ENCODE assay signal across 8 cellular contexts in genomic region chr6:27808242-27809066, GRCh38.
DNase-seq lines count a peak whose midpoint lies in the region; ATAC-seq and TF ChIP-seq lines count a peak whose summit lies in the region.
"Not testable (repeated sequence)": the region's sequence is repeated elsewhere in the genome, so short reads cannot be mapped to it uniquely, and the experiment has no call there.

No MANE protein-coding gene starts in this region.

- peak; percentile 86 for TF ChIP-seq POLR2A in Raji (IDR thresholded peaks at IDR 0.05; ENCODE audit: insufficient read depth, low read depth, low read length)

- H3K27me3 Mint-ChIP-seq in stimulated activated naive B cell treated with anti-CD40 and anti-IgM and Interleukin-4, amounts not matched to agents 10 μg/mL and 1 μg/mL and 100 μg/mL, for 72 hours, result not testable (repeated sequence)

- not testable (repeated sequence) for H2BK120ac ChIP-seq in mesendoderm (ENCODE audit: low read depth, low read length)

- H2AK5ac ChIP-seq in mesendoderm (ENCODE audit: low read length), result not testable (repeated sequence)

- not testable (repeated sequence) for H3K9me3 Mint-ChIP-seq in activated naive CD4-positive, alpha-beta T cell treated with anti-CD3 and anti-CD28 coated beads, Interleukin-2, amount 50 U/mL, for 72 hours; stimulated activated naive B cell treated with anti-CD40 and anti-IgM and Interleukin-4, amounts not matched to agents 10 μg/mL and 1 μg/mL and 100 μg/mL, for 72 hours

- not testable (repeated sequence) for H3K4me1 ChIP-seq in mesendoderm (ENCODE audit: control insufficient read depth, low read depth, low read length)

- H4K8ac ChIP-seq in mesendoderm (ENCODE audit: low read depth, low read length), result not testable (repeated sequence)

- H2BK15ac ChIP-seq in mesendoderm (replicated peaks; ENCODE audit: low read depth), result not testable (repeated sequence)

- H3K79me2 ChIP-seq in mesendoderm (ENCODE audit: control insufficient read depth, insufficient read depth, low read length), result not testable (repeated sequence)

- not testable (repeated sequence) for H3K4ac ChIP-seq in mesendoderm (ENCODE audit: low read depth, low read length)

- H3K27me3 ChIP-seq in mesendoderm (ENCODE audit: insufficient read depth, low read length, poor library complexity), result not testable (repeated sequence)

- H3K23ac ChIP-seq in mesendoderm (ENCODE audit: low read length), result peak overlapping the region; percentile 29

- H3K79me1 ChIP-seq in mesendoderm (ENCODE audit: low read length), result not testable (repeated sequence)

- H3K18ac ChIP-seq in mesendoderm (ENCODE audit: low read length), result peak overlapping the region; percentile 44

- H3K4me1 Mint-ChIP-seq in stimulated activated naive B cell treated with anti-CD40 and anti-IgM and Interleukin-4, amounts not matched to agents 10 μg/mL and 1 μg/mL and 100 μg/mL, for 72 hours, result peaks cover 17 to 39% of the 10 kb centered on the region in 2 donors

- H3K27ac ChIP-seq in mesendoderm (ENCODE audit: low read depth, low read length), result peak overlapping the region; percentile 78

- DNase-seq in Caki2 (ENCODE audit: low read depth) (peak; percentile 67), Kasumi-1 (lab: John Stamatoyannopoulos, UW) (peak; percentile 70 to 79), fibroblast of mammary gland (ENCODE audit: low read depth) (peak; percentile 52), mesendoderm (peak; percentile 77)
- not testable (repeated sequence) for DNase-seq in activated naive CD4-positive, alpha-beta T cell treated with anti-CD3 and anti-CD28 coated beads, Interleukin-2, amount 50 U/mL, for 72 hours (ENCODE audit: low spot score in 2 of 2)
- DNase-seq in stimulated activated naive B cell treated with anti-CD40 and anti-IgM and Interleukin-4, amounts not matched to agents 10 μg/mL and 1 μg/mL and 100 μg/mL, for 72 hours, result peak; percentile 26

- no CpG with 5 or more reads among the region's 43 CpGs for WGBS in mesendoderm (ENCODE audit: extremely low coverage, insufficient coverage, low lambda C conversion rate)

- H3K36me3 Mint-ChIP-seq in activated naive CD4-positive, alpha-beta T cell treated with anti-CD3 and anti-CD28 coated beads, Interleukin-2, amount 50 U/mL, for 72 hours, result peaks cover 20 to 23% of the 10 kb centered on the region in 2 donors
- H3K36me3 Mint-ChIP-seq in stimulated activated naive B cell treated with anti-CD40 and anti-IgM and Interleukin-4, amounts not matched to agents 10 μg/mL and 1 μg/mL and 100 μg/mL, for 72 hours, result peaks cover 3 to 10% of the 10 kb centered on the region in 2 donors

- not testable (repeated sequence) for H4K5ac ChIP-seq in mesendoderm (ENCODE audit: low read length)

- peak; percentile 5 for ATAC-seq in GM21825 (IDR thresholded peaks at IDR 0.05; ENCODE audit: unreplicated experiment)
- peak; percentile 1 to 26 for ATAC-seq in activated naive CD4-positive, alpha-beta T cell treated with anti-CD3 and anti-CD28 coated beads, Interleukin-2, amount 50 U/mL, for 72 hours
- peak in 1 of 2 donors; percentile 26 for ATAC-seq in stimulated activated naive B cell treated with anti-CD40 and anti-IgM and Interleukin-4, amounts not matched to agents 10 μg/mL and 1 μg/mL and 100 μg/mL, for 72 hours (replicated peaks)

- peak overlapping the region; percentile 95 for H3K56ac ChIP-seq in mesendoderm (ENCODE audit: low read length)

- in situ Hi-C loops in Caki2 (cut with HindIII; ENCODE audit: low pct_unique_long_range_greater_than_20kb, low sequenced_read_pairs), result not testable (repeated sequence)

- not testable (repeated sequence) for H3K36me3 ChIP-seq in mesendoderm (ENCODE audit: control insufficient read depth, insufficient read depth, low read length)

- peak overlapping the region; percentile 88 to 91 for H3K4me3 Mint-ChIP-seq in stimulated activated naive B cell treated with anti-CD40 and anti-IgM and Interleukin-4, amounts not matched to agents 10 μg/mL and 1 μg/mL and 100 μg/mL, for 72 hours

- peak overlapping the region; percentile 90 for H2BK5ac ChIP-seq in mesendoderm (ENCODE audit: low read length)

- H3K9ac ChIP-seq in mesendoderm (ENCODE audit: low read length), result peak overlapping the region; percentile 97

- TF ChIP-seq CTCF in fibroblast of mammary gland (conservative IDR thresholded peaks at IDR 0.05; ENCODE audit: control insufficient read depth, insufficient read depth, low read depth, low read length), result not testable (repeated sequence)

- H3K4me3 ChIP-seq in fibroblast of mammary gland (ENCODE audit: control insufficient read depth, low read depth, low read length), result peak overlapping the region; percentile 75
- peak overlapping the region; percentile 81 for H3K4me3 ChIP-seq in mesendoderm (ENCODE audit: low read length)

- H3K27ac Mint-ChIP-seq in activated naive CD4-positive, alpha-beta T cell treated with anti-CD3 and anti-CD28 coated beads, Interleukin-2, amount 50 U/mL, for 72 hours, result peak overlapping the region; percentile 98 to 99
- H3K27ac Mint-ChIP-seq in stimulated activated naive B cell treated with anti-CD40 and anti-IgM and Interleukin-4, amounts not matched to agents 10 μg/mL and 1 μg/mL and 100 μg/mL, for 72 hours, result peak overlapping the region; percentile 98

- peak overlapping the region; percentile 61 for H3K4me2 ChIP-seq in mesendoderm (ENCODE audit: low read length)
